ENCODE assay signal across 19 cellular contexts in the genomic region with DNA sequence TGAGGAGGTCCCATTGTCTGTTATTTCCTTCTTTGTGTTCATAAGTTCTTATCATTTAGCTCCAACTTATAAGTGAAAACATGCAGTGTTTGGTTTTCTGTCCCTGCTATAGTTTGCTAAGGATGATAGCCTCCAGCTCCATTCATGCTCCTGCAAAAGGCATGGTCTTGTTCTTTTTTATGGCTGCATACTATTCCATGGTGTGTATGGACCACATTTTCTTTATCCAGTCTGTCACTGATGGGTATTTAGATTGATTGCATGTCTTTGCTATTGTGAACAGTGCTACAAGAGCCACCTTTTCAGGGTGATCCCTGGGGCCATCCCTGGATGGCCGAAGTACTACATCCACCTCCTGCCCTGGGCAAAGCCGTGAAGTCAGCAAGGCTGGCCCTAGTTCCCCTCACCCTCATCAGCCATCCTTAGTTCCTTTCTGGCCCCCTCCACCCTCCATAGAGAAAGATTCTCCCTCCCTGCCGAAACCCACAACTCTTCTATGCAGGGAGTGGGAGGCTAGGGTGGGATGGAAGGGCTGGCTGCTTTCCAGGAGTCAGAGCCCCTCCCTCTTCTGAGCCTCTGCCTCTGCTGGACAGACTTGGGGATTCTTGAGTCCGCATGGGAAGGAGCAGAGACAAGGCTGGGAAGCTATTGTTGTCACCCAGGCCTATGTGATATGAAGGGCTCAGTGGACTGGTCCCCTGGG. TPM values are rescaled to one million over a fixed set of nuclear protein-coding genes. Genes with fewer than 3 reads are reported as not detected.
DNase-seq lines count a peak whose midpoint lies in the region; ATAC-seq, FAIRE-seq and TF ChIP-seq lines count a peak whose summit lies in the region.
"Had no signal": no experiment of that assay in that cellular context is flagged by ENCODE, and none has a peak within 500 bp of the region (broad histone marks: within the 10 kb centered on the region; RNA-seq: fewer than 3 reads in every experiment).

No MANE protein-coding gene starts in this region.

- ATAC-seq in RWPE2 (ENCODE audit: low read depth): no peak
- ATAC-seq: GM23338 had no signal

- H3K4me3 ChIP-seq in HEK293 (ENCODE audit: low read depth, low read length): no peak overlapping the region
- no peak overlapping the region for H3K4me3 ChIP-seq in RWPE2 (ENCODE audit: severe bottlenecking)
- H3K4me3 ChIP-seq in bronchial epithelial cell (ENCODE audit: low read depth, low read length): no peak overlapping the region
- H3K4me3 ChIP-seq: BLaER1, GM23338 had no signal

- peak; percentile 55 for FAIRE-seq in bronchial epithelial cell (lab: Jason Lieb, UNC)
- FAIRE-seq: A204.1, H54, HepG2, HTR-8/SVneo had no signal

- TF ChIP-seq CTCF in HEK293 (tag by site-specific recombination; IDR thresholded peaks at IDR 0.05): no peak
- TF ChIP-seq CTCF in RWPE2 (IDR thresholded peaks at IDR 0.05; ENCODE audit: poor library complexity, severe bottlenecking): no peak
- no peak for TF ChIP-seq CTCF in bronchial epithelial cell (IDR thresholded peaks at IDR 0.05; ENCODE audit: insufficient read depth, low read length, severe bottlenecking)

- H3K27me3 ChIP-seq in RWPE2 (ENCODE audit: insufficient read depth, poor library complexity, severe bottlenecking): no peaks in the 10 kb centered on the region
- H3K27me3 ChIP-seq in bronchial epithelial cell (ENCODE audit: control insufficient read depth, insufficient read depth, low read length): no peaks in the 10 kb centered on the region
- H3K27me3 ChIP-seq: BLaER1 had no signal

- H3K36me3 ChIP-seq in HEK293 (ENCODE audit: control insufficient read depth in 2 of 2, insufficient read depth in 1 of 2, low read length in 2 of 2) (no peaks in the 10 kb centered on the region), RWPE2 (ENCODE audit: low read depth) (peaks cover 14% of the 10 kb centered on the region), bronchial epithelial cell (ENCODE audit: control insufficient read depth, insufficient read depth, low read length) (peaks cover 1% of the 10 kb centered on the region)

- DNase-seq in RWPE2 (ENCODE audit: low spot score) (no peak), bronchial epithelial cell (ENCODE audit: low read depth) (no peak), hippocampal formation (lab: John Stamatoyannopoulos, UW) (no peak), SHP77 treated with DMSO at 0.1 percent for 48 hours (lab: John Stamatoyannopoulos, UW) (no peak), HUDEP-2 (lab: John Stamatoyannopoulos, UW; ENCODE audit: unreplicated experiment in 76 of 76) (no peak), activated T-cell treated with anti-CD3 and anti-CD28 coated beads for 4 hours (no peak)
- DNase-seq: AML-193; CD4-positive, alpha-beta memory T cell; DMS79 treated with DMSO at 0.1 percent for 48 hours; GF-D8; HCEC 1CT; HFFc6 had no signal

- CTCF ChIA-PET in HEK293 (lab: Yijun Ruan, JAX): interaction anchor here (1.1 to 1.2 kb wide), 2 partner anchors 11 to 86 kb away, joined by 3 to 4 read pairs; no protein-coding TSS in a partner anchor

- H3K27ac ChIP-seq in HEK293 (ENCODE audit: extremely low read depth, low read depth, low read length) (no peak overlapping the region), RWPE2 (ENCODE audit: poor library complexity, severe bottlenecking) (peak overlapping the region; percentile 74)
- H3K27ac ChIP-seq: BLaER1 had no signal

- H3K4me1 ChIP-seq in HEK293 (ENCODE audit: control insufficient read depth, insufficient read depth, low read length) (peaks cover 4% of the 10 kb centered on the region; the same call in 1 of the 2 replicates), RWPE2 (ENCODE audit: insufficient read depth, poor library complexity, severe bottlenecking) (peaks cover 25% of the 10 kb centered on the region)

- POLR2A ChIA-PET in HEK293 (lab: Yijun Ruan, JAX): interaction anchor here (0.7 to 1.1 kb wide), 2 partner anchors 18 to 1283 kb away, joined by 3 to 4 read pairs; no protein-coding TSS in a partner anchor

- H3K9me3 ChIP-seq in HEK293 (ENCODE audit: control insufficient read depth, insufficient read depth, low read depth, low read length): no peaks in the 10 kb centered on the region
- no peaks in the 10 kb centered on the region for H3K9me3 ChIP-seq in RWPE2 (ENCODE audit: severe bottlenecking)

TF ChIP-seq in HEK293, 187 proteins besides CTCF, POLR2A, EP300 and RAD21:
- TF ChIP-seq YY2 (tag by site-specific recombination; IDR thresholded peaks at IDR 0.05): no peak
- peak; percentile 74 for TF ChIP-seq EGR2 (tag by site-specific recombination; IDR thresholded peaks at IDR 0.05; ENCODE audit: low read depth)
- peak; percentile 80 for TF ChIP-seq ZNF146 (tag by site-specific recombination; IDR thresholded peaks at IDR 0.05)
- no peak for TF ChIP-seq ZNF529 (tag by site-specific recombination; IDR thresholded peaks at IDR 0.05; ENCODE audit: insufficient replicate concordance)
- no peak for TF ChIP-seq INSM2 (tag by site-specific recombination; IDR thresholded peaks at IDR 0.05)
- TF ChIP-seq, protein P1, sequence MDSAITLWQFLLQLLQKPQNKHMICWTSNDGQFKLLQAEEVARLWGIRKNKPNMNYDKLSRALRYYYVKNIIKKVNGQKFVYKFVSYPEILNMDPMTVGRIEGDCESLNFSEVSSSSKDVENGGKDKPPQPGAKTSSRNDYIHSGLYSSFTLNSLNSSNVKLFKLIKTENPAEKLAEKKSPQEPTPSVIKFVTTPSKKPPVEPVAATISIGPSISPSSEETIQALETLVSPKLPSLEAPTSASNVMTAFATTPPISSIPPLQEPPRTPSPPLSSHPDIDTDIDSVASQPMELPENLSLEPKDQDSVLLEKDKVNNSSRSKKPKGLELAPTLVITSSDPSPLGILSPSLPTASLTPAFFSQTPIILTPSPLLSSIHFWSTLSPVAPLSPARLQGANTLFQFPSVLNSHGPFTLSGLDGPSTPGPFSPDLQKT (IDR thresholded peaks at IDR 0.05; ENCODE audit: borderline replicate concordance, low read depth, low read length): no peak
- TF ChIP-seq ZIC2 (tag by site-specific recombination; IDR thresholded peaks at IDR 0.05): no peak
- no peak for TF ChIP-seq ZNF830 (tag by site-specific recombination; IDR thresholded peaks at IDR 0.05; ENCODE audit: low read depth)
- TF ChIP-seq ZNF302 (tag by site-specific recombination; IDR thresholded peaks at IDR 0.05; ENCODE audit: low read depth): no peak
- TF ChIP-seq, protein P2, sequence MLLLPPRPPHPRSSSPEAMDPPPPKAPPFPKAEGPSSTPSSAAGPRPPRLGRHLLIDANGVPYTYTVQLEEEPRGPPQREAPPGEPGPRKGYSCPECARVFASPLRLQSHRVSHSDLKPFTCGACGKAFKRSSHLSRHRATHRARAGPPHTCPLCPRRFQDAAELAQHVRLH (tag by site-specific recombination; IDR thresholded peaks at IDR 0.05): peak; percentile 60; the same call in 1 of the 2 replicates
- peak; percentile 64 for TF ChIP-seq ZFHX2 (tag by site-specific recombination; conservative IDR thresholded peaks at IDR 0.05)
- TF ChIP-seq HOXD13 (CRISPR knock-in tag; IDR thresholded peaks at IDR 0.05; ENCODE audit: borderline replicate concordance): no peak
- TF ChIP-seq ZNF37A (tag by site-specific recombination; IDR thresholded peaks at IDR 0.05): no peak
- TF ChIP-seq ZNF664 (tag by site-specific recombination; IDR thresholded peaks at IDR 0.05): no peak
- TF ChIP-seq ZNF202 (tag by site-specific recombination; IDR thresholded peaks at IDR 0.05; ENCODE audit: borderline replicate concordance): no peak
- no peak for TF ChIP-seq ZNF514 (tag by site-specific recombination; IDR thresholded peaks at IDR 0.05)

RNA-seq across cellular contexts. Expression of gene MT1X, which starts 8.3 kb away (rescaled TPM):
- 212 and 261 TPM in 2 replicates for total RNA-seq in bronchial epithelial cell

RNA-seq across cellular contexts. Expression of gene MT1H, which starts 21.0 kb away (rescaled TPM):
- total RNA-seq in bronchial epithelial cell: not detected in 2 replicates
- total RNA-seq: HFFc6 had no signal

RNA-seq across cellular contexts. Expression of gene MT1G, which starts 22.7 kb away (rescaled TPM):
- 0.64 TPM in 1 of 2 replicates, not detected in the other for total RNA-seq in bronchial epithelial cell
- total RNA-seq: CD4-positive, alpha-beta memory T cell had no signal

RNA-seq across cellular contexts. Expression of gene MT1F, which starts 32.8 kb away (rescaled TPM):
- total RNA-seq in bronchial epithelial cell: 1.5 and 1.6 TPM in 2 replicates
- total RNA-seq: HFFc6 had no signal

RNA-seq across cellular contexts. Expression of gene MT1B, which starts 38.9 kb away (rescaled TPM):
- total RNA-seq in bronchial epithelial cell: not detected in 2 replicates
- total RNA-seq: CD4-positive, alpha-beta memory T cell; GM23338; HFFc6 had no signal
